In the genomic region with DNA sequence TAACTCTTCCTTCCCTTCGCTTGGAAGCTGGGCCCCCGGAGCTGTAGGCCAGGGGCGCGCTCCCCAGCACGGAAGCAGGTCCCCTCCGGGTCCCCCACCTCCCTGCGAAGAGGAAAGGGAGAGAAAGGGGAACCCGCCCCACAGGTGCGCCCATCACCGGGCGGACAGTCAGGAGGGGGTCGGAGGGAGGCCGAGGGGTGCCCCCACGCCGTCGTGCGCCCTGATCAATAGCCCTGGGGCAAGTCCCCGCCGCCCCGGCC, we compare ENCODE assay signal across 8 cellular contexts. TPM values are rescaled to one million over a fixed set of nuclear protein-coding genes. Genes with fewer than 3 reads are reported as not detected.
DNase-seq lines count a peak whose midpoint lies in the region; ATAC-seq and TF ChIP-seq lines count a peak whose summit lies in the region.

No MANE protein-coding gene starts in this region.

- no peak for ATAC-seq in GM18867 (IDR thresholded peaks at IDR 0.05; ENCODE audit: unreplicated experiment)

- H3K9me2 ChIP-seq in DOHH2 (replicated peaks; ENCODE audit: control insufficient read depth, low read length), result no peaks in the 10 kb centered on the region

- TF ChIP-seq POLR2A in ovary (IDR thresholded peaks at IDR 0.05), result no peak

- H3K4me1 ChIP-seq in DOHH2 (ENCODE audit: control insufficient read depth, low read length) (peaks cover 23% of the 10 kb centered on the region), NT2/D1 (ENCODE audit: insufficient read depth, insufficient read length) (peaks cover 53% of the 10 kb centered on the region), ovary (ENCODE audit: insufficient read depth) (no peaks in the 10 kb centered on the region)

- H3K9me3 ChIP-seq in DOHH2 (ENCODE audit: control insufficient read depth, insufficient read depth, low read length), result no peaks in the 10 kb centered on the region
- H3K9me3 ChIP-seq in NT2/D1 (ENCODE audit: insufficient read depth, low read length), result no peaks in the 10 kb centered on the region
- H3K9me3 ChIP-seq in ovary, result no peaks in the 10 kb centered on the region

- H3K4me2 ChIP-seq in DOHH2 (ENCODE audit: low read length), result peak overlapping the region; percentile 87

- intact Hi-C loops in ovary (cut with DNase I), result no loop called here

- H3K4me3 ChIP-seq in DOHH2 (ENCODE audit: low read length) (peak overlapping the region; percentile 94), NT2/D1 (ENCODE audit: insufficient read length, low read depth) (peak overlapping the region; percentile 76), epithelial cell of esophagus (ENCODE audit: low read length) (peak overlapping the region; percentile 62), ovary (peak overlapping the region; percentile 57)

- peak overlapping the region; percentile 69 for H3K27ac ChIP-seq in DOHH2 (ENCODE audit: low read depth, low read length)
- H3K27ac ChIP-seq in ovary, result no peak overlapping the region

- 0 out of 2 replicates have a peak, but pooled peaks cover 5% of the 10 kb centered on the region for H3F3A ChIP-seq in DOHH2 (ENCODE audit: control insufficient read depth, insufficient read depth)

- TF ChIP-seq CTCF in DOHH2 (IDR thresholded peaks at IDR 0.05; ENCODE audit: low read depth, low read length, poor library complexity, severe bottlenecking), result no peak
- TF ChIP-seq CTCF in epithelial cell of esophagus (IDR thresholded peaks at IDR 0.05; ENCODE audit: insufficient read depth, low read depth, low read length, missing control alignments), result no peak
- TF ChIP-seq CTCF in ovary (IDR thresholded peaks at IDR 0.05), result no peak

- peaks cover 22% of the 10 kb centered on the region for H3K79me2 ChIP-seq in DOHH2 (ENCODE audit: control insufficient read depth, low read length)

- WGBS in ovary, 3 donors, result 1 to 5% (median 3%) methylated on average over 10 to 20 of the region's 20 CpGs

- peak overlapping the region; percentile 93 for H3K9ac ChIP-seq in NT2/D1 (ENCODE audit: insufficient read length, low read depth)

- no peak for TF ChIP-seq EP300 in ovary (IDR thresholded peaks at IDR 0.05)

- DNase-seq in NT2/D1 (ENCODE audit: low read depth, low spot score) (no peak), epithelial cell of esophagus (ENCODE audit: low read depth) (no peak), ovary (no peak), NCI-H526 treated with DMSO at 0.1 percent for 48 hours (lab: John Stamatoyannopoulos, UW) (no peak), NCI-H128 (lab: John Stamatoyannopoulos, UW; ENCODE audit: unreplicated experiment) (no peak)
- no peak for DNase-seq in central memory CD4-positive, alpha-beta T cell

- H3K27me3 ChIP-seq in DOHH2 (ENCODE audit: control insufficient read depth, low read length) (peaks cover 23% of the 10 kb centered on the region), NT2/D1 (ENCODE audit: insufficient read depth, insufficient read length) (peaks cover 33% of the 10 kb centered on the region), ovary (no peaks in the 10 kb centered on the region)

- H4K20me1 ChIP-seq in DOHH2 (ENCODE audit: control insufficient read depth, insufficient read depth, low read depth, low read length), result peaks cover 9% of the 10 kb centered on the region; the same call in 1 of the 2 replicates

- H3K36me3 ChIP-seq in DOHH2 (ENCODE audit: control insufficient read depth, low read length) (no peaks in the 10 kb centered on the region), NT2/D1 (ENCODE audit: insufficient read depth, insufficient read length, low read length) (peaks cover 4% of the 10 kb centered on the region), ovary (no peaks in the 10 kb centered on the region)

RNA-seq across cellular contexts. Expression of a gene that starts 0.8 kb away (rescaled TPM):
- total RNA-seq in ovary, result 10 to 100 TPM; 14.4 to 40.9 (median 24.8) TPM
- polyA plus RNA-seq in ovary, result 10 to 100 TPM in 1 of 2 donors, 1 to 10 TPM in 1; 6.1 to 23.9 TPM

RNA-seq across cellular contexts. Expression of a gene that starts 23.7 kb away (rescaled TPM):
- 100 to 1,000 TPM in 1 of 7 donors, 10 to 100 TPM in 6; 27.1 to 113 (median 43.4) TPM for total RNA-seq in ovary
- 100 to 1,000 TPM in 1 of 2 donors, under 1 TPM in 1; 0.18 to 105 TPM for polyA plus RNA-seq in ovary

RNA-seq across cellular contexts. Expression of a gene that starts 25.9 kb away (rescaled TPM):
- total RNA-seq in ovary, result 10 to 100 TPM in 5 of 7 donors, 1 to 10 TPM in 2; 5.2 to 23.4 (median 13.1) TPM
- polyA plus RNA-seq in ovary, result 10 to 100 TPM in 1 of 2 donors, 1 to 10 TPM in 1; 2.9 to 15.0 TPM

RNA-seq across cellular contexts. Expression of a gene that starts 56.3 kb away (rescaled TPM):
- 10 to 100 TPM in 2 of 7 donors, 1 to 10 TPM in 5; 1.4 to 45.4 (median 4.5) TPM for total RNA-seq in ovary
- 10 to 100 TPM in 1 of 2 donors, 1 to 10 TPM in 1; 2.4 to 15.2 TPM for polyA plus RNA-seq in ovary
